8 cellular contexts compared by ENCODE assay signal in genomic region chr3:53045784-53046170, GRCh38. TPM values are rescaled to one million over a fixed set of nuclear protein-coding genes. Genes with fewer than 3 reads are reported as not detected.
DNase-seq lines count a peak whose midpoint lies in the region; ATAC-seq, FAIRE-seq and TF ChIP-seq lines count a peak whose summit lies in the region.

A gene with protein sequence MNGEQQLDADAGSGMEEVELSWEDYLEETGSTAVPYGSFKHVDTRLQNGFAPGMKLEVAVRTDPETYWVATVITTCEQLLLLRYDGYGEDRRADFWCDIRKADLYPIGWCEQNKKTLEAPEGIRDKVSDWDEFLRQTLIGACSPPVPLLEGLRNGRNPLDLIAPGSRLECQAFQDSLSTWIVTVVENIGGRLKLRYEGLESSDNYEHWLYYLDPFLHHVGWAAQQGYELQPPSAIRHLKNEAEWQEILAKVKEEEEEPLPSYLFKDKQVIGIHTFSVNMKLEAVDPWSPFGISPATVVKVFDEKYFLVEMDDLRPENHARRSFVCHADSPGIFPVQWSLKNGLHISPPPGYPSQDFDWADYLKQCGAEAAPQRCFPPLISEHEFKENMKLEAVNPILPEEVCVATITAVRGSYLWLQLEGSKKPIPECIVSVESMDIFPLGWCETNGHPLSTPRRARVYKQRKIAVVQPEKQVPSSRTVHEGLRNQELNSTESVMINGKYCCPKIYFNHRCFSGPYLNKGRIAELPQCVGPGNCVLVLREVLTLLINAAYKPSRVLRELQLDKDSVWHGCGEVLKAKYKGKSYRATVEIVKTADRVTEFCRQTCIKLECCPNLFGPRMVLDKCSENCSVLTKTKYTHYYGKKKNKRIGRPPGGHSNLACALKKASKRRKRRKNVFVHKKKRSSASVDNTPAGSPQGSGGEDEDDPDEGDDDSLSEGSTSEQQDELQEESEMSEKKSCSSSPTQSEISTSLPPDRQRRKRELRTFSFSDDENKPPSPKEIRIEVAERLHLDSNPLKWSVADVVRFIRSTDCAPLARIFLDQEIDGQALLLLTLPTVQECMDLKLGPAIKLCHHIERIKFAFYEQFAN (minus strand): TSS chr3:53046073. CDS start chr3:52969128, 76,945 bp downstream.

- H3K36me3 Mint-ChIP-seq in T-helper 17 cell (ENCODE audit: low read depth): no peaks in the 10 kb centered on the region

- peak within 1 kb of the TSS; percentile 98 for H3K27ac Mint-ChIP-seq in T-helper 17 cell

- DNase-seq in D721Med (ENCODE audit: insufficient read length, low spot score) (peak; percentile 77), T-helper 17 cell (peak; percentile 44 to 76 (median 74)), astrocyte of the hippocampus (ENCODE audit: low read depth, low spot score) (peak; percentile 90), iPS DF 6.9 (ENCODE audit: low read depth, low spot score) (no peak), gastrocnemius medialis (peak; percentile 36 to 55)

- H3K4me3 ChIP-seq in HUES48 (ENCODE audit: low read depth, low read length) (peak within 1 kb of the TSS; percentile 86), iPS DF 6.9 (ENCODE audit: low read length) (peak within 1 kb of the TSS; percentile 95), gastrocnemius medialis (peak within 1 kb of the TSS; percentile 81 to 94 (median 90))

- peak within 1 kb of the TSS; percentile 74; the same call in 1 of the 2 replicates for H3K9ac ChIP-seq in HUES48 (ENCODE audit: low read depth, low read length)

- WGBS in iPS DF 6.9 (ENCODE audit: insufficient coverage, insufficient read length): no CpG with 5 or more reads among the region's 58 CpGs

- H3K4me3 Mint-ChIP-seq in T-helper 17 cell: peak within 1 kb of the TSS; percentile 94

- in situ Hi-C loops in gastrocnemius medialis (cut with MboI; ENCODE audit: low sequenced_read_pairs in 4 of 4): no loop called here

- peak; percentile 69 to 72 for TF ChIP-seq POLR2A in gastrocnemius medialis (IDR thresholded peaks at IDR 0.05)

- H3K9me3 ChIP-seq in HUES48 (ENCODE audit: control insufficient read depth, insufficient read depth, low read length): no peaks in the 10 kb centered on the region
- no peaks in the 10 kb centered on the region for H3K9me3 ChIP-seq in T-helper 17 cell (ENCODE audit: control insufficient read depth, low read length, poor library complexity, severe bottlenecking)
- no peaks in the 10 kb centered on the region for H3K9me3 ChIP-seq in iPS DF 6.9 (ENCODE audit: control insufficient read depth, insufficient read depth, low read length)
- H3K9me3 ChIP-seq in gastrocnemius medialis: no peaks in the 10 kb centered on the region

- no peak for FAIRE-seq in D721Med (lab: Jason Lieb, UNC)

- H3K27me3 ChIP-seq in HUES48 (ENCODE audit: control insufficient read depth, insufficient read depth, low read length): peaks cover 29% of the 10 kb centered on the region
- H3K27me3 ChIP-seq in iPS DF 6.9 (ENCODE audit: control insufficient read depth, insufficient read depth, low read length): peaks cover 8% of the 10 kb centered on the region; the same call in 1 of the 2 replicates
- no peaks in the 10 kb centered on the region for H3K27me3 ChIP-seq in gastrocnemius medialis

- no peak for TF ChIP-seq CTCF in D721Med (IDR thresholded peaks at IDR 0.05; ENCODE audit: insufficient read depth, missing control alignments)
- no peak for TF ChIP-seq CTCF in gastrocnemius medialis (IDR thresholded peaks at IDR 0.05 in 4 of 5, conservative IDR thresholded peaks at IDR 0.05 in 1 of 5)

- peak; percentile 34 for ATAC-seq in GM21367 (IDR thresholded peaks at IDR 0.05; ENCODE audit: unreplicated experiment)
- ATAC-seq in T-helper 17 cell: peak; percentile 65
- peak; percentile 77 to 82 for ATAC-seq in gastrocnemius medialis
- no peak for ATAC-seq in GM18858 (IDR thresholded peaks at IDR 0.05; ENCODE audit: unreplicated experiment)

- H3K4me1 Mint-ChIP-seq in T-helper 17 cell: peaks cover 42% of the 10 kb centered on the region

- H3K4me1 ChIP-seq in HUES48 (ENCODE audit: control insufficient read depth, insufficient read depth, low read length) (peaks cover 16% of the 10 kb centered on the region; the same call in 1 of the 2 replicates), iPS DF 6.9 (ENCODE audit: control insufficient read depth, insufficient read depth, low read length) (0 out of 2 replicates have a peak, but pooled peaks cover 1% of the 10 kb centered on the region), gastrocnemius medialis (peaks cover 10 to 12% of the 10 kb centered on the region in 2 donors)

- intact Hi-C loops in gastrocnemius medialis (cut with DNase I; ENCODE audit: low total_unique reads): loop anchor here (2.0 to 5.0 kb wide), 4 partner anchors 27 to 338 kb away; partner anchors contain the start of genes GLT8D1, RFT1 and SPCS1

- H3K27ac ChIP-seq in HUES48 (ENCODE audit: low read depth, low read length) (peak within 1 kb of the TSS; percentile 47), iPS DF 6.9 (ENCODE audit: low read length) (no peak within 1 kb of the TSS), gastrocnemius medialis (peak within 1 kb of the TSS; percentile 90 to 98 (median 95))

- H3K36me3 ChIP-seq in HUES48 (ENCODE audit: control insufficient read depth, insufficient read depth, low read length) (no peaks in the 10 kb centered on the region), iPS DF 6.9 (ENCODE audit: control insufficient read depth, insufficient read depth, low read length) (no peaks in the 10 kb centered on the region; the same call in 1 of the 2 replicates), gastrocnemius medialis (no peaks in the 10 kb centered on the region)

- H3K27me3 Mint-ChIP-seq in T-helper 17 cell: no peaks in the 10 kb centered on the region

RNA-seq across cellular contexts. Expression of the gene that starts here (rescaled TPM):
- total RNA-seq in T-helper 17 cell (10 to 100 TPM; 36.1 to 49.8 TPM), gastrocnemius medialis (10 to 100 TPM; 17.5 to 39.7 (median 29.8) TPM)
